ENCODE assay signal across 32 cellular contexts in genomic region chr6:132481189-132481588, GRCh38. TPM values are rescaled to one million over a fixed set of nuclear protein-coding genes. Genes with fewer than 3 reads are reported as not detected.
A peak's percentile ranks its signal among the peaks of the same experiment; 100 is the strongest.
DNase-seq lines count a peak whose midpoint lies in the region; ATAC-seq and TF ChIP-seq lines count a peak whose summit lies in the region.
"Had no signal": no experiment of that assay in that cellular context is flagged by ENCODE, and none has a peak within 500 bp of the region (broad histone marks: within the 10 kb centered on the region; RNA-seq: fewer than 3 reads in every experiment).

No MANE protein-coding gene starts in this region.

- H3K27ac Mint-ChIP-seq in activated T-cell treated with anti-CD3 and anti-CD28 coated beads, Interleukin-2, amount 50 U/mL, for 24 hours, result peak overlapping the region; percentile 4
- H3K27ac Mint-ChIP-seq in stimulated activated naive B cell treated with anti-CD40 and anti-IgM and Interleukin-4, amounts not matched to agents 10 μg/mL and 1 μg/mL and 100 μg/mL, for 72 hours, result peak overlapping the region; percentile 65
- no peak overlapping the region for H3K27ac Mint-ChIP-seq in Calu3 (ENCODE audit: unreplicated experiment)
- H3K27ac Mint-ChIP-seq: activated CD4-positive, alpha-beta memory T cell treated with anti-CD3 and anti-CD28 coated beads for 36 hours; stimulated activated memory B cell treated with anti-CD40 and anti-IgM and Interleukin-4, amounts not matched to agents 10 μg/mL and 1 μg/mL and 100 μg/mL, for 72 hours; WTC11 had no signal

- DNase-seq in activated T-cell treated with anti-CD3 and anti-CD28 coated beads, Interleukin-2, amount 50 U/mL, for 24 hours, result no peak
- no peak for DNase-seq in activated T-cell treated with anti-CD3 and anti-CD28 coated beads for 4 hours
- DNase-seq in stimulated activated naive B cell treated with anti-CD40 and anti-IgM and Interleukin-4, amounts not matched to agents 10 μg/mL and 1 μg/mL and 100 μg/mL, for 72 hours, result no peak
- DNase-seq in Calu3, result no peak
- DNase-seq in brain microvascular endothelial cell, result no peak
- DNase-seq: activated CD4-positive, alpha-beta memory T cell treated with anti-CD3 and anti-CD28 coated beads for 36 hours; activated naive CD4-positive, alpha-beta T cell; amniotic stem cell; hypothalamus; immature natural killer cell; KG1; left colon; mesendoderm; NCI-H1436 treated with DMSO at 0.1 percent for 48 hours; stimulated activated CD4-positive, alpha-beta T cell treated with anti-CD3 and anti-CD28 coated beads, Interleukin-12 subunit alpha, Interleukin-12 subunit beta, amount 100 ng/mL, for 4 hours; stimulated activated CD4-positive, alpha-beta T cell treated with anti-CD3 and anti-CD28 coated beads, Interleukin-4, amount 100 ng/mL, for 1 hour; uterus had no signal

- TF ChIP-seq CTCF in Calu3 (IDR thresholded peaks at IDR 0.05; ENCODE audit: unreplicated experiment), result no peak
- TF ChIP-seq CTCF in brain microvascular endothelial cell (IDR thresholded peaks at IDR 0.05; ENCODE audit: low read depth, low read length, missing control alignments), result no peak

- H3K36me3 Mint-ChIP-seq in activated T-cell treated with anti-CD3 and anti-CD28 coated beads, Interleukin-2, amount 50 U/mL, for 24 hours (ENCODE audit: low read depth), result peaks cover 7% of the 10 kb centered on the region
- peaks cover 13 to 17% of the 10 kb centered on the region in 2 donors for H3K36me3 Mint-ChIP-seq in stimulated activated naive B cell treated with anti-CD40 and anti-IgM and Interleukin-4, amounts not matched to agents 10 μg/mL and 1 μg/mL and 100 μg/mL, for 72 hours
- H3K36me3 Mint-ChIP-seq in Calu3 (ENCODE audit: insufficient read depth, unreplicated experiment), result no peaks in the 10 kb centered on the region
- H3K36me3 Mint-ChIP-seq: activated CD4-positive, alpha-beta memory T cell treated with anti-CD3 and anti-CD28 coated beads for 36 hours; immature natural killer cell; WTC11 had no signal

- H3K4me3 Mint-ChIP-seq in activated T-cell treated with anti-CD3 and anti-CD28 coated beads, Interleukin-2, amount 50 U/mL, for 24 hours, result no peak overlapping the region
- no peak overlapping the region for H3K4me3 Mint-ChIP-seq in stimulated activated naive B cell treated with anti-CD40 and anti-IgM and Interleukin-4, amounts not matched to agents 10 μg/mL and 1 μg/mL and 100 μg/mL, for 72 hours
- no peak overlapping the region for H3K4me3 Mint-ChIP-seq in Calu3 (ENCODE audit: low read depth, unreplicated experiment)
- H3K4me3 Mint-ChIP-seq: activated CD4-positive, alpha-beta memory T cell treated with anti-CD3 and anti-CD28 coated beads for 36 hours; immature natural killer cell; stimulated activated memory B cell treated with anti-CD40 and anti-IgM and Interleukin-4, amounts not matched to agents 10 μg/mL and 1 μg/mL and 100 μg/mL, for 72 hours; WTC11 had no signal

- no peaks in the 10 kb centered on the region for H3K27me3 Mint-ChIP-seq in activated T-cell treated with anti-CD3 and anti-CD28 coated beads, Interleukin-2, amount 50 U/mL, for 24 hours
- H3K27me3 Mint-ChIP-seq in stimulated activated naive B cell treated with anti-CD40 and anti-IgM and Interleukin-4, amounts not matched to agents 10 μg/mL and 1 μg/mL and 100 μg/mL, for 72 hours, result no peaks in the 10 kb centered on the region
- no peaks in the 10 kb centered on the region for H3K27me3 Mint-ChIP-seq in Calu3 (ENCODE audit: unreplicated experiment)
- H3K27me3 Mint-ChIP-seq: activated CD4-positive, alpha-beta memory T cell treated with anti-CD3 and anti-CD28 coated beads for 36 hours; stimulated activated memory B cell treated with anti-CD40 and anti-IgM and Interleukin-4, amounts not matched to agents 10 μg/mL and 1 μg/mL and 100 μg/mL, for 72 hours had no signal

- in situ Hi-C loops in brain microvascular endothelial cell (cut with HindIII; ENCODE audit: low pct_ligation_motif_present, low sequenced_read_pairs), result loop anchor here (25.0 kb wide), 1 partner anchor 194 kb away; no protein-coding TSS in a partner anchor

- no peaks in the 10 kb centered on the region for H3K36me3 ChIP-seq in brain microvascular endothelial cell (replicated peaks)
- H3K36me3 ChIP-seq: prostate gland, SJSA1, thoracic aorta, uterus had no signal

- H3K27ac ChIP-seq in brain microvascular endothelial cell, result no peak overlapping the region
- H3K27ac ChIP-seq: prostate gland, SJSA1, thoracic aorta had no signal

- ATAC-seq in GM18858 (IDR thresholded peaks at IDR 0.05; ENCODE audit: unreplicated experiment) (peak; percentile 26), HG03354 (IDR thresholded peaks at IDR 0.05; ENCODE audit: poor library complexity, severe bottlenecking, unreplicated experiment) (peak; percentile 38), GM21619 (IDR thresholded peaks at IDR 0.05; ENCODE audit: unreplicated experiment) (no peak)
- peak; percentile 40 to 53 for ATAC-seq in stimulated activated naive B cell treated with anti-CD40 and anti-IgM and Interleukin-4, amounts not matched to agents 10 μg/mL and 1 μg/mL and 100 μg/mL, for 72 hours (replicated peaks)
- ATAC-seq: left colon; sciatic nerve; stimulated activated memory B cell treated with anti-CD40 and anti-IgM and Interleukin-4, amounts not matched to agents 10 μg/mL and 1 μg/mL and 100 μg/mL, for 72 hours; WTC11 had no signal

- intact Hi-C loops in Calu3 (cut with micrococcal nuclease; ENCODE audit: unreplicated experiment), result loop anchor here (10.0 kb wide), 1 partner anchor 86 kb away; no protein-coding TSS in a partner anchor

- CTCF ChIA-PET in Calu3 (lab: Charles Lee), result interaction anchor here (0.7 kb wide), 1 partner anchor 202 kb away, joined by 3 read pairs; no protein-coding TSS in a partner anchor

- BruUV-seq in Calu3 (replicated peaks; lab: Mats Ljungman, UMichigan), result no TSS peak

- no peak overlapping the region for H3K4me3 ChIP-seq in brain microvascular endothelial cell (ENCODE audit: low read depth, low read length)
- H3K4me3 ChIP-seq: prostate gland, SJSA1, thoracic aorta, uterus had no signal

- no peaks in the 10 kb centered on the region for H3K9me3 Mint-ChIP-seq in activated T-cell treated with anti-CD3 and anti-CD28 coated beads, Interleukin-2, amount 50 U/mL, for 24 hours
- no peaks in the 10 kb centered on the region for H3K9me3 Mint-ChIP-seq in stimulated activated naive B cell treated with anti-CD40 and anti-IgM and Interleukin-4, amounts not matched to agents 10 μg/mL and 1 μg/mL and 100 μg/mL, for 72 hours
- no peaks in the 10 kb centered on the region for H3K9me3 Mint-ChIP-seq in Calu3 (ENCODE audit: low read depth, unreplicated experiment)
- H3K9me3 Mint-ChIP-seq: activated CD4-positive, alpha-beta memory T cell treated with anti-CD3 and anti-CD28 coated beads for 36 hours; immature natural killer cell; stimulated activated memory B cell treated with anti-CD40 and anti-IgM and Interleukin-4, amounts not matched to agents 10 μg/mL and 1 μg/mL and 100 μg/mL, for 72 hours; WTC11 had no signal

- H3K4me1 Mint-ChIP-seq in activated T-cell treated with anti-CD3 and anti-CD28 coated beads, Interleukin-2, amount 50 U/mL, for 24 hours (ENCODE audit: low read depth), result peaks cover 20% of the 10 kb centered on the region
- peaks cover 36 to 82% of the 10 kb centered on the region in 2 donors for H3K4me1 Mint-ChIP-seq in stimulated activated naive B cell treated with anti-CD40 and anti-IgM and Interleukin-4, amounts not matched to agents 10 μg/mL and 1 μg/mL and 100 μg/mL, for 72 hours
- no peaks in the 10 kb centered on the region for H3K4me1 Mint-ChIP-seq in Calu3 (ENCODE audit: low read depth, unreplicated experiment)
- H3K4me1 Mint-ChIP-seq: WTC11 had no signal

- H3K27me3 ChIP-seq in brain microvascular endothelial cell (replicated peaks), result no peaks in the 10 kb centered on the region
- H3K27me3 ChIP-seq: SJSA1, uterus had no signal

RNA-seq across cellular contexts. Expression of gene STX7, which starts 31.7 kb away (rescaled TPM):
- total RNA-seq in Calu3 (2022), result 66.8 and 73.2 TPM in 2 replicates

RNA-seq across cellular contexts. Expression of gene TAAR9, which starts 56.9 kb away (rescaled TPM):
- total RNA-seq in Calu3 (2022), result not detected in 2 replicates
- total RNA-seq: activated CD4-positive, alpha-beta memory T cell treated with anti-CD3 and anti-CD28 coated beads for 36 hours; endothelial cell of umbilical vein; fibroblast of lung; H4; left colon; myocyte; NCI-H460; prostate gland; RPMI7951; sciatic nerve; SJSA1; thoracic aorta; uterus; WTC11 had no signal
